ENCODE assay signal across 8 cellular contexts in the genomic region with DNA sequence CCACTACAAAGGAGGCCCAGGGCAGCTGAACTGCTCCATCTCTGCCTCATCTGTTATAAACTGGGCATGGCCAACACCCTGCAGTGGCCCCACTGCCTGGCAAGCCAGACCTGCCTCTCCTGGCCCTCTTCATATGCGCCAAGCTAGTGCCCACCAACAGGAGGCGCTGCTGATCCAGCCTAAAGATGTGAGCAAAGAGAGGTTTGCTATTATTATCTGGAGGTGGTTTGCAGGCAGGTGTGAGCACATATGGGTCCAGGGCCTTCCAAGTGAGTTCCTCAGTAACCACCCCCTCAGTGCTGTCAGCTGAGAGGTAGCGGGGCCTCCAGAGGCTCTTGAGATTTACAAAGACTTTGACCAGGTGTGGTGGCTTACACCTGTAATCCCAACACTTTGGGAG.
DNase-seq lines count a peak whose midpoint lies in the region.

No MANE protein-coding gene starts in this region.

- DNase-seq in NK-92 treated with Interleukin-12 subunit alpha and Interleukin-12 subunit beta, amount 100 ng/mL, for 24 hours (lab: John Stamatoyannopoulos, UW), result peak; percentile 53
- DNase-seq in NK-92 (lab: John Stamatoyannopoulos, UW; ENCODE audit: unreplicated experiment), result no peak
- peak; percentile 65 to 70 for DNase-seq in activated CD4-positive, alpha-beta T cell treated with anti-CD3 and anti-CD28 coated beads for 24 hours (ENCODE audit: low read depth in 2 of 2)
- DNase-seq in dermis blood vessel endothelial cell, result peak; percentile 51
- peak; percentile 32 to 65 for DNase-seq in stimulated activated CD4-positive, alpha-beta T cell treated with anti-CD3 and anti-CD28 coated beads, Interleukin-15, amount 100 ng/mL, for 1 hour (ENCODE audit: low read depth in 1 of 2, low spot score in 1 of 2)
- DNase-seq in NCI-H2196 treated with DMSO at 0.1 percent for 48 hours (lab: John Stamatoyannopoulos, UW; ENCODE audit: unreplicated experiment), result no peak
- DNase-seq in COR-L47 (lab: John Stamatoyannopoulos, UW), result no peak
- no peak for DNase-seq in GDM1 (lab: John Stamatoyannopoulos, UW)

Comparison
In these comparisons a context has a peak if more than half of its experiments do, and no peak if none do; other contexts are left out.
1. DNase-seq: peak in NK-92 treated with Interleukin-12 subunit alpha and Interleukin-12 subunit beta, amount 100 ng/mL, for 24 hours (single experiment), activated CD4-positive, alpha-beta T cell treated with anti-CD3 and anti-CD28 coated beads for 24 hours (2 of 2), dermis blood vessel endothelial cell (single experiment) and stimulated activated CD4-positive, alpha-beta T cell treated with anti-CD3 and anti-CD28 coated beads, Interleukin-15, amount 100 ng/mL, for 1 hour (2 of 2); none in NK-92 (single experiment), NCI-H2196 treated with DMSO at 0.1 percent for 48 hours (single experiment), COR-L47 (single experiment) and GDM1 (single experiment).